Comparison of ENCODE assay signal across 8 cellular contexts in the genomic region with DNA sequence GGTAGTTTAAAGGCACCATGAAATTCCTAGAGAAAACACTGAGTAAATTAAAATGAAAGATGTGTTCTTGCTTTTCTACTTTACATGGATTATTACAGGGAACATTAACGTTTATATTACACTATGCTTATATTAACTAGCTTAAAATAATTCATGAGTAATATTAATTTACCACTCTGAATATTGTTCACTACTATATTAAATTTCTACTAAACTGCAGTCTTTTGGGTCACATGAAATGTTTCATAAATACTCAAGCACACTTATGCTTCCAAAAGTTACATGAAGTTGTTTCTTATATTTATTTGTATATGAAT. TPM values are rescaled to one million over a fixed set of nuclear protein-coding genes. Genes with fewer than 3 reads are reported as not detected.
DNase-seq lines count a peak whose midpoint lies in the region; ATAC-seq and TF ChIP-seq lines count a peak whose summit lies in the region.

No MANE protein-coding gene starts in this region.

- H3K27me3 Mint-ChIP-seq in chondrocyte (ENCODE audit: low read depth): no peaks in the 10 kb centered on the region
- H3K27me3 Mint-ChIP-seq in neural crest cell (ENCODE audit: low read depth): peaks cover 10% of the 10 kb centered on the region

- peak overlapping the region; percentile 94 for H3K27ac ChIP-seq in AG04450 (ENCODE audit: low read depth, low read length)

- ATAC-seq in HG03457 (IDR thresholded peaks at IDR 0.05; ENCODE audit: unreplicated experiment): no peak

- no peaks in the 10 kb centered on the region for H3K9me3 ChIP-seq in AG04450 (ENCODE audit: control insufficient read depth, insufficient read depth, low read length)

- CTCF ChIA-PET in AG04450 (lab: Charles Lee): interaction anchor here (0.8 to 1.7 kb wide), 3 partner anchors 91 to 248 kb away, joined by 4 to 6 read pairs (median 5); no protein-coding TSS in a partner anchor

- H3K4me1 Mint-ChIP-seq in chondrocyte (ENCODE audit: low read depth): peaks cover 47% of the 10 kb centered on the region
- peaks cover 44% of the 10 kb centered on the region for H3K4me1 Mint-ChIP-seq in neural crest cell

- TF ChIP-seq CTCF in AG04450 (IDR thresholded peaks at IDR 0.05; ENCODE audit: low read depth, low read length): no peak
- TF ChIP-seq CTCF in LNCaP clone FGC (IDR thresholded peaks at IDR 0.05; ENCODE audit: control insufficient read depth, extremely low read depth, insufficient read depth): no peak
- no peak for TF ChIP-seq CTCF in chondrocyte (IDR thresholded peaks at IDR 0.05)
- TF ChIP-seq CTCF in neural crest cell (conservative IDR thresholded peaks at IDR 0.05): no peak

- no peak overlapping the region for H3K4me3 ChIP-seq in AG04450 (ENCODE audit: low read depth, low read length)
- H3K4me3 ChIP-seq in LNCaP clone FGC (ENCODE audit: low read depth, low read length): 0 out of 2 replicates have a peak overlapping the region, but pooled peaks have one; percentile 19

- no peak for DNase-seq in AG04450 (ENCODE audit: low read depth, low spot score)
- DNase-seq in LNCaP clone FGC (ENCODE audit: low read depth): no peak
- no peak for DNase-seq in chondrocyte (ENCODE audit: low spot score)
- no peak for DNase-seq in neural crest cell (ENCODE audit: low read depth, low spot score)
- no peak for DNase-seq in AG20443 (ENCODE audit: low spot score)
- DNase-seq in DMS153 treated with DMSO at 0.1 percent for 48 hours (lab: John Stamatoyannopoulos, UW; ENCODE audit: unreplicated experiment): no peak
- no peak for DNase-seq in SW 1271 (lab: John Stamatoyannopoulos, UW)

- no peaks in the 10 kb centered on the region for H3K27me3 ChIP-seq in AG04450 (ENCODE audit: control insufficient read depth, insufficient read depth, low read length)

- POLR2A ChIA-PET in AG04450 (lab: Yijun Ruan, JAX): interaction anchor here (0.5 to 2.2 kb wide), 2 partner anchors 25 to 71 kb away, joined by 3 to 10 read pairs; a partner anchor contains a TSS

- peak overlapping the region; percentile 35 for H3K4me3 Mint-ChIP-seq in chondrocyte (ENCODE audit: unreplicated experiment)
- peak overlapping the region; percentile 92 for H3K4me3 Mint-ChIP-seq in neural crest cell

- H3K27ac Mint-ChIP-seq in chondrocyte (ENCODE audit: unreplicated experiment) (peak overlapping the region; percentile 99), neural crest cell (ENCODE audit: unreplicated experiment) (peak overlapping the region; percentile 68)

- H3K9me3 Mint-ChIP-seq in chondrocyte (ENCODE audit: low read depth): no peaks in the 10 kb centered on the region
- H3K9me3 Mint-ChIP-seq in neural crest cell: peaks cover 2% of the 10 kb centered on the region

- no peaks in the 10 kb centered on the region for H3K36me3 Mint-ChIP-seq in chondrocyte (ENCODE audit: low read depth)
- H3K36me3 Mint-ChIP-seq in neural crest cell (ENCODE audit: low read depth): peaks cover 2% of the 10 kb centered on the region

RNA-seq across cellular contexts. Expression of a gene that starts 3.4 kb away (rescaled TPM):
- 70.1 and 77.9 TPM in 2 replicates for polyA plus RNA-seq in AG04450 (2011; rRNA removed)
- polyA minus RNA-seq in AG04450 (2011; rRNA and poly(A)+ RNA removed): 24.0 and 33.4 TPM in 2 replicates
- total RNA-seq in chondrocyte (139 to 189 TPM (median 186 TPM) in 3 replicates), neural crest cell (37.9 and 40.7 TPM in 2 replicates)

RNA-seq across cellular contexts. Expression of a gene that starts 5.2 kb away (rescaled TPM):
- 16.3 and 18.2 TPM in 2 replicates for polyA plus RNA-seq in AG04450 (2011; rRNA removed)
- 25.3 and 36.4 TPM in 2 replicates for polyA minus RNA-seq in AG04450 (2011; rRNA and poly(A)+ RNA removed)
- total RNA-seq in chondrocyte: 30.3 to 37.2 TPM (median 30.6 TPM) in 3 replicates
- 19.4 and 23.7 TPM in 2 replicates for total RNA-seq in neural crest cell
